ENCODE assay signal across 13 cellular contexts in the genomic region with DNA sequence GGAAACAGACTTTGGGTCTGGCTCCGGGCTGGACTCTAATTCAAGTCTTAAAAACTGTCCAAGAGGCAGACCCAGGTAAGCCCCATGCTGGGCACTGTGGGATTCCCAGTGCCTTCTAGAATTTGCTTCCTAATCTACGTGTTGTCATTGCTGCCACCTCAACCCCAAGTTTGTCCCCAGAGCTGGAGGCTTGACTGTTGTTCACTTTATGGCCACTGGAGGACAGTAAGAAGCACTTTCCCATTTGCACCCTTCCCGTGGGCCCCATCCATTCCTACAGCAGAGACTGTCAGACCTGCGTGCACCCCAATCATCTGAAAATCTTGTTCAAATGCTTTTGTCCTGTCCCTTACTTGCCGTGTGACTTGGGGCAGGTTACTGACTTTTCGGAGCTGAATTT. TPM values are rescaled to one million over a fixed set of nuclear protein-coding genes. Genes with fewer than 3 reads are reported as not detected.
DNase-seq lines count a peak whose midpoint lies in the region; ATAC-seq and TF ChIP-seq lines count a peak whose summit lies in the region.
"Had no signal": no experiment of that assay in that cellular context is flagged by ENCODE, and none has a peak within 500 bp of the region (broad histone marks: within the 10 kb centered on the region; RNA-seq: fewer than 3 reads in every experiment).

No MANE protein-coding gene starts in this region.

- ATAC-seq in SK-N-SH treated with all-trans-retinoic acid at 6 μM for 48 hours (peak; percentile 25; the same call in 1 of the 3 replicates), GM19452 (IDR thresholded peaks at IDR 0.05; ENCODE audit: unreplicated experiment) (no peak), HG02623 (IDR thresholded peaks at IDR 0.05; ENCODE audit: unreplicated experiment) (no peak)
- ATAC-seq: activated naive CD8-positive, alpha-beta T cell treated with anti-CD3 and anti-CD28 coated beads, Interleukin-2, amount 50 U/mL, for 24 hours had no signal

- no peak overlapping the region for H3K4me3 ChIP-seq in BLaER1 treated with 17β-estradiol and CSF1 and Interleukin-3, amounts not matched to agents 10 nM and 100 nM
- H3K4me3 ChIP-seq: SJCRH30 had no signal

- no peak overlapping the region for H3K9ac ChIP-seq in BLaER1 treated with 17β-estradiol and CSF1 and Interleukin-3, amounts not matched to agents 10 nM and 100 nM

- TF ChIP-seq CTCF in GM20000 (IDR thresholded peaks at IDR 0.05; ENCODE audit: extremely low read depth, missing control alignments): peak; percentile 62
- peak; percentile 26 for TF ChIP-seq CTCF in glutamatergic neuron (IDR thresholded peaks at IDR 0.05; ENCODE audit: partially characterized antibody, unreplicated experiment)

- H3K9me3 ChIP-seq in BLaER1 treated with 17β-estradiol and CSF1 and Interleukin-3, amounts not matched to agents 10 nM and 100 nM (replicated peaks in 1 of 11): no peaks in the 10 kb centered on the region
- H3K9me3 ChIP-seq: SJCRH30 had no signal

- H3K4me2 ChIP-seq in BLaER1 treated with 17β-estradiol and CSF1 and Interleukin-3, amounts not matched to agents 10 nM and 100 nM: peak overlapping the region in 6 of 11 experiments; percentile 11 to 31 (median 18); a peak in 5 of 22 replicates

- H3K36me3 Mint-ChIP-seq in glutamatergic neuron (ENCODE audit: unreplicated experiment): no peaks in the 10 kb centered on the region

- peaks cover 46% of the 10 kb centered on the region for H3K4me1 Mint-ChIP-seq in glutamatergic neuron (ENCODE audit: low read depth, unreplicated experiment)

- H3K27ac ChIP-seq in BLaER1 treated with 17β-estradiol and CSF1 and Interleukin-3, amounts not matched to agents 10 nM and 100 nM: no peak overlapping the region
- H3K27ac ChIP-seq: SJCRH30 had no signal

- peaks cover 12 to 27% (median 17%) of the 10 kb centered on the region in 10 experiments; a peak in 19 of 20 replicates for H3K4me1 ChIP-seq in BLaER1 treated with 17β-estradiol and CSF1 and Interleukin-3, amounts not matched to agents 10 nM and 100 nM

- H4K20me1 ChIP-seq in BLaER1 treated with 17β-estradiol and CSF1 and Interleukin-3, amounts not matched to agents 10 nM and 100 nM: no peaks in the 10 kb centered on the region

- peaks cover 12% of the 10 kb centered on the region for H3K9me3 Mint-ChIP-seq in glutamatergic neuron (ENCODE audit: unreplicated experiment)
- H3K9me3 Mint-ChIP-seq: activated naive CD8-positive, alpha-beta T cell treated with anti-CD3 and anti-CD28 coated beads, Interleukin-2, amount 50 U/mL, for 24 hours had no signal

- peaks cover 8% of the 10 kb centered on the region for H3K27me3 Mint-ChIP-seq in glutamatergic neuron (ENCODE audit: unreplicated experiment)

- DNase-seq in GM20000 (ENCODE audit: low spot score): peak; percentile 41
- no peak for DNase-seq in glutamatergic neuron
- no peak for DNase-seq in ecto neural progenitor cell (ENCODE audit: low spot score)
- DNase-seq in activated CD4-positive, CD25-positive, alpha-beta regulatory T cell (lab: John Stamatoyannopoulos, UW): no peak
- DNase-seq: activated naive CD8-positive, alpha-beta T cell treated with anti-CD3 and anti-CD28 coated beads, Interleukin-2, amount 50 U/mL, for 24 hours; DMS79; NCI-H2029; posterior cingulate gyrus had no signal

- H3K27me3 ChIP-seq in BLaER1 treated with 17β-estradiol and CSF1 and Interleukin-3, amounts not matched to agents 10 nM and 100 nM: no peaks in the 10 kb centered on the region
- H3K27me3 ChIP-seq: SJCRH30 had no signal

- H3K36me3 ChIP-seq in BLaER1 treated with 17β-estradiol and CSF1 and Interleukin-3, amounts not matched to agents 10 nM and 100 nM: no peaks in the 10 kb centered on the region
- H3K36me3 ChIP-seq: SJCRH30 had no signal

- H3K27ac Mint-ChIP-seq in glutamatergic neuron (ENCODE audit: unreplicated experiment): peak overlapping the region; percentile 6
- H3K27ac Mint-ChIP-seq: activated naive CD8-positive, alpha-beta T cell treated with anti-CD3 and anti-CD28 coated beads, Interleukin-2, amount 50 U/mL, for 24 hours had no signal

- H3K4me3 Mint-ChIP-seq in glutamatergic neuron (ENCODE audit: unreplicated experiment): no peak overlapping the region
- H3K4me3 Mint-ChIP-seq: activated naive CD8-positive, alpha-beta T cell treated with anti-CD3 and anti-CD28 coated beads, Interleukin-2, amount 50 U/mL, for 24 hours had no signal

TF ChIP-seq in SK-N-SH treated with all-trans-retinoic acid at 6 μM for 48 hours, 23 proteins besides CTCF, POLR2A, EP300 and RAD21:
- no peak for TF ChIP-seq ZFP30 (CRISPR knock-in tag; IDR thresholded peaks at IDR 0.05)
- TF ChIP-seq SNAI2 (CRISPR knock-in tag; IDR thresholded peaks at IDR 0.05): no peak
- TF ChIP-seq ZNF565 (CRISPR knock-in tag; conservative IDR thresholded peaks at IDR 0.05; ENCODE audit: low read depth): no peak
- TF ChIP-seq CSDC2 (CRISPR knock-in tag; IDR thresholded peaks at IDR 0.05): no peak
- TF ChIP-seq TOX (CRISPR knock-in tag; IDR thresholded peaks at IDR 0.05; ENCODE audit: borderline replicate concordance): no peak
- no peak for TF ChIP-seq ZC3H10 (CRISPR knock-in tag; IDR thresholded peaks at IDR 0.05)
- TF ChIP-seq GLIS3 (CRISPR knock-in tag; IDR thresholded peaks at IDR 0.05): no peak
- TF ChIP-seq, protein P1, sequence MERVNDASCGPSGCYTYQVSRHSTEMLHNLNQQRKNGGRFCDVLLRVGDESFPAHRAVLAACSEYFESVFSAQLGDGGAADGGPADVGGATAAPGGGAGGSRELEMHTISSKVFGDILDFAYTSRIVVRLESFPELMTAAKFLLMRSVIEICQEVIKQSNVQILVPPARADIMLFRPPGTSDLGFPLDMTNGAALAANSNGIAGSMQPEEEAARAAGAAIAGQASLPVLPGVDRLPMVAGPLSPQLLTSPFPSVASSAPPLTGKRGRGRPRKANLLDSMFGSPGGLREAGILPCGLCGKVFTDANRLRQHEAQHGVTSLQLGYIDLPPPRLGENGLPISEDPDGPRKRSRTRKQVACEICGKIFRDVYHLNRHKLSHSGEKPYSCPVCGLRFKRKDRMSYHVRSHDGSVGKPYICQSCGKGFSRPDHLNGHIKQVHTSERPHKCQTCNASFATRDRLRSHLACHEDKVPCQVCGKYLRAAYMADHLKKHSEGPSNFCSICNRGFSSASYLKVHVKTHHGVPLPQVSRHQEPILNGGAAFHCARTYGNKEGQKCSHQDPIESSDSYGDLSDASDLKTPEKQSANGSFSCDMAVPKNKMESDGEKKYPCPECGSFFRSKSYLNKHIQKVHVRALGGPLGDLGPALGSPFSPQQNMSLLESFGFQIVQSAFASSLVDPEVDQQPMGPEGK (CRISPR knock-in tag; IDR thresholded peaks at IDR 0.05; ENCODE audit: borderline replicate concordance): no peak
- no peak for TF ChIP-seq ARNTL (CRISPR knock-in tag; IDR thresholded peaks at IDR 0.05; ENCODE audit: borderline replicate concordance, low read depth)
- no peak for TF ChIP-seq PPARA (CRISPR knock-in tag; IDR thresholded peaks at IDR 0.05; ENCODE audit: borderline replicate concordance)
- TF ChIP-seq, protein P2, sequence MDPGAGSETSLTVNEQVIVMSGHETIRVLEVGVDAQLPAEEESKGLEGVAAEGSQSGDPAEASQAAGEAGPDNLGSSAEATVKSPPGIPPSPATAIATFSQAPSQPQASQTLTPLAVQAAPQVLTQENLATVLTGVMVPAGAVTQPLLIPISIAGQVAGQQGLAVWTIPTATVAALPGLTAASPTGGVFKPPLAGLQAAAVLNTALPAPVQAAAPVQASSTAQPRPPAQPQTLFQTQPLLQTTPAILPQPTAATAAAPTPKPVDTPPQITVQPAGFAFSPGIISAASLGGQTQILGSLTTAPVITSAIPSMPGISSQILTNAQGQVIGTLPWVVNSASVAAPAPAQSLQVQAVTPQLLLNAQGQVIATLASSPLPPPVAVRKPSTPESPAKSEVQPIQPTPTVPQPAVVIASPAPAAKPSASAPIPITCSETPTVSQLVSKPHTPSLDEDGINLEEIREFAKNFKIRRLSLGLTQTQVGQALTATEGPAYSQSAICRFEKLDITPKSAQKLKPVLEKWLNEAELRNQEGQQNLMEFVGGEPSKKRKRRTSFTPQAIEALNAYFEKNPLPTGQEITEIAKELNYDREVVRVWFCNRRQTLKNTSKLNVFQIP (CRISPR knock-in tag; IDR thresholded peaks at IDR 0.05; ENCODE audit: borderline replicate concordance, low read depth): no peak
- TF ChIP-seq TCF4 (CRISPR knock-in tag; IDR thresholded peaks at IDR 0.05; ENCODE audit: borderline replicate concordance): no peak
- TF ChIP-seq OSR1 (CRISPR knock-in tag; IDR thresholded peaks at IDR 0.05): no peak

RNA-seq across cellular contexts. Expression of a gene that starts 29.4 kb away (rescaled TPM):
- total RNA-seq in glutamatergic neuron (ENCODE audit: unreplicated experiment): 59.8 TPM
